ENCODE assay signal across 19 cellular contexts in genomic region chr11:131157678-131158077, GRCh38.
DNase-seq lines count a peak whose midpoint lies in the region; ATAC-seq and TF ChIP-seq lines count a peak whose summit lies in the region.
"Had no signal": no experiment of that assay in that cellular context is flagged by ENCODE, and none has a peak within 500 bp of the region (broad histone marks: within the 10 kb centered on the region; RNA-seq: fewer than 3 reads in every experiment).

No MANE protein-coding gene starts in this region.

- H3K4me3 Mint-ChIP-seq in H9, result no peak overlapping the region
- H3K4me3 Mint-ChIP-seq: B cell; CD4-positive, CD25-positive, alpha-beta regulatory T cell; CD8-positive, alpha-beta T cell had no signal

- no peak overlapping the region for H3K27ac Mint-ChIP-seq in H9
- H3K27ac Mint-ChIP-seq: B cell; CD4-positive, CD25-positive, alpha-beta regulatory T cell; CD8-positive, alpha-beta T cell had no signal

- H2BK5ac ChIP-seq in H9 (ENCODE audit: insufficient read length, low read length), result no peak overlapping the region

- H3K27me3 Mint-ChIP-seq in H9 (ENCODE audit: low read depth), result no peaks in the 10 kb centered on the region; the same call in 1 of the 2 replicates
- H3K27me3 Mint-ChIP-seq: B cell; CD4-positive, CD25-positive, alpha-beta regulatory T cell had no signal

- H3K79me1 ChIP-seq in H9 (ENCODE audit: insufficient read depth, low read depth, low read length, poor library complexity, severe bottlenecking), result no peaks in the 10 kb centered on the region

- no peaks in the 10 kb centered on the region for H3K79me2 ChIP-seq in H9 (ENCODE audit: insufficient read depth, low read length)

- no peaks in the 10 kb centered on the region for H4K20me1 ChIP-seq in H9 (ENCODE audit: control insufficient read depth, insufficient read depth, insufficient read length)
- H4K20me1 ChIP-seq: BLaER1 had no signal

- no peak overlapping the region for H3K27ac ChIP-seq in H9 (ENCODE audit: insufficient read length, low read depth, low read length)
- H3K27ac ChIP-seq: BLaER1, C4-2B, GM23248 had no signal

- no peak overlapping the region for H2BK12ac ChIP-seq in H9 (ENCODE audit: insufficient read length, low read depth, low read length)

- no peak overlapping the region for H3K4ac ChIP-seq in H9 (ENCODE audit: low read depth, low read length)

- H3K9me3 Mint-ChIP-seq in H9, result no peaks in the 10 kb centered on the region
- H3K9me3 Mint-ChIP-seq: CD8-positive, alpha-beta T cell had no signal

- in situ Hi-C loops in GM13976 (cut with MboI; ENCODE audit: low sequenced_read_pairs, unreplicated experiment), result no loop called here

- H3K36me3 Mint-ChIP-seq in H9 (ENCODE audit: insufficient read depth in 1 of 3, low read depth in 3 of 3), result no peaks in the 10 kb centered on the region
- H3K36me3 Mint-ChIP-seq: CD4-positive, CD25-positive, alpha-beta regulatory T cell; CD8-positive, alpha-beta T cell had no signal

- no peak overlapping the region for H3T11ph ChIP-seq in H9 (ENCODE audit: low read length)

- ATAC-seq in GM18511 (IDR thresholded peaks at IDR 0.05; ENCODE audit: unreplicated experiment), result no peak
- ATAC-seq: CD8-positive, alpha-beta T cell; GM12878; HCT116 had no signal

- H2AK5ac ChIP-seq in H9 (ENCODE audit: insufficient read length, low read length), result no peak overlapping the region

- no peak overlapping the region for H3K4me2 ChIP-seq in H9 (ENCODE audit: insufficient read depth, insufficient read length, low read length)
- H3K4me2 ChIP-seq: BLaER1 had no signal

- H4K91ac ChIP-seq in H9 (ENCODE audit: insufficient read length, low read depth, low read length), result no peak overlapping the region

- no peaks in the 10 kb centered on the region for H3K9me3 ChIP-seq in H9 (ENCODE audit: control insufficient read depth, low read depth, low read length)
- H3K9me3 ChIP-seq: BLaER1 had no signal

- no peak overlapping the region for H3K23ac ChIP-seq in H9 (ENCODE audit: insufficient read length, low read depth, low read length)

- H2BK15ac ChIP-seq in H9 (ENCODE audit: low read depth, low read length), result no peak overlapping the region

- peaks cover 4% of the 10 kb centered on the region; the same call in 1 of the 2 replicates for H3K4me1 ChIP-seq in H9 (ENCODE audit: insufficient read depth, low read length)
- H3K4me1 ChIP-seq: BLaER1 had no signal

- no peak overlapping the region for H4K5ac ChIP-seq in H9 (ENCODE audit: insufficient read length, low read depth, low read length)

- DNase-seq in H9, result no peak
- DNase-seq in inferior parietal cortex (ENCODE audit: extremely low spot score), result peak; percentile 9
- peak; percentile 88 for DNase-seq in pons (ENCODE audit: low spot score)
- no peak for DNase-seq in foreskin fibroblast
- DNase-seq in GM13976 (ENCODE audit: low spot score), result no peak
- DNase-seq: CD4-positive, CD25-positive, alpha-beta regulatory T cell; CD8-positive, alpha-beta T cell; DMS 273 treated with DMSO at 0.1 percent for 48 hours; DMS79; EL; GDM1; GM23248; H7 had no signal

- no peak for TF ChIP-seq CTCF in H9 (conservative IDR thresholded peaks at IDR 0.05)
- no peak for TF ChIP-seq CTCF in foreskin fibroblast (IDR thresholded peaks at IDR 0.05; ENCODE audit: low read depth, low read length)
- no peak for TF ChIP-seq CTCF in GM13976 (IDR thresholded peaks at IDR 0.05; ENCODE audit: borderline replicate concordance, control extremely low read depth, extremely low read depth, insufficient read depth, missing control alignments)

- H3K27me3 ChIP-seq in H9 (ENCODE audit: insufficient read depth, low read length), result no peaks in the 10 kb centered on the region; the same call in 1 of the 2 replicates
- H3K27me3 ChIP-seq: BLaER1 had no signal

- no peak overlapping the region for H2BK120ac ChIP-seq in H9 (ENCODE audit: low read depth, low read length, poor library complexity, severe bottlenecking)

- H3K4me1 Mint-ChIP-seq in H9, result peaks cover 19 to 23% of the 10 kb centered on the region in 2 experiments
- H3K4me1 Mint-ChIP-seq: B cell; CD4-positive, CD25-positive, alpha-beta regulatory T cell had no signal

- H3K23me2 ChIP-seq in H9 (ENCODE audit: insufficient read length, low read depth, low read length, poor library complexity, severe bottlenecking), result no peaks in the 10 kb centered on the region

- H3K9ac ChIP-seq in H9 (ENCODE audit: extremely low read depth, insufficient read length, low read length), result no peak overlapping the region
- H3K9ac ChIP-seq: BLaER1, GM23248 had no signal

- H3K56ac ChIP-seq in H9 (ENCODE audit: insufficient read length, low read depth, low read length), result no peak overlapping the region

- H3K18ac ChIP-seq in H9 (ENCODE audit: insufficient read length, low read depth, low read length), result no peak overlapping the region

- H2AFZ ChIP-seq in H9 (ENCODE audit: low read length), result no peak overlapping the region
- H2AFZ ChIP-seq: GM23248 had no signal

- no peak overlapping the region for H4K8ac ChIP-seq in H9 (replicated peaks; ENCODE audit: insufficient read length, low read depth, low read length)

- WGBS in H9 (ENCODE audit: extremely low coverage, insufficient read length, low lambda C conversion rate), result no CpG with 5 or more reads among the region's 2 CpGs

- no peak overlapping the region for H3K4me3 ChIP-seq in foreskin fibroblast (ENCODE audit: low read depth in 1 of 2, low read length in 2 of 2)
- H3K4me3 ChIP-seq: BLaER1, GM12878, GM23248 had no signal

- no peak overlapping the region for H2BK20ac ChIP-seq in H9 (ENCODE audit: low read depth, low read length, poor library complexity, severe bottlenecking)

- peak overlapping the region; percentile 69; the same call in 1 of the 2 replicates for H3K14ac ChIP-seq in H9 (ENCODE audit: insufficient read depth, low read length)

Comparison
In these comparisons a context has a peak if more than half of its experiments do, and no peak if none do; other contexts are left out.
1. DNase-seq: peak in inferior parietal cortex (single experiment) and pons (single experiment); none in H9 (single experiment), foreskin fibroblast (0 of 2) and GM13976 (single experiment).